8 cellular contexts compared by ENCODE assay signal in the genomic region with DNA sequence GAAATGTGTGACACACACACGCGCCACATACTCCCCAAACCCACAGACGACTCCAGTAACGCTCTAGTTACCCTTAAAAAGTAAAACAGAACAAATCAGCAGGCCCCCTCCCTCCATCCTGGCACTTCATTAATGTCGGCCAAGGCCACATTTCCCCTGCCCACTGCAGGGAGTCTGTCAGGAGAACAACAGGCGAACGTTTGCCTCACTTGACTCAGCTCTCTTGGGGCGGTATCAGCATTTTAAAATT. TPM values are rescaled to one million over a fixed set of nuclear protein-coding genes. Genes with fewer than 3 reads are reported as not detected.
DNase-seq lines count a peak whose midpoint lies in the region; ATAC-seq and TF ChIP-seq lines count a peak whose summit lies in the region.

No MANE protein-coding gene starts in this region.

- H3K9me3 ChIP-seq in gastroesophageal sphincter, result no peaks in the 10 kb centered on the region
- no peaks in the 10 kb centered on the region for H3K9me3 ChIP-seq in skeletal muscle tissue (ENCODE audit: control insufficient read depth in 3 of 3, low read length in 3 of 3)

- no peaks in the 10 kb centered on the region for H3K9me3 Mint-ChIP-seq in activated CD8-positive, alpha-beta memory T cell treated with anti-CD3 and anti-CD28 coated beads, Interleukin-2, amount 10 ng/mL, durations not matched to agents 7 days and 5 days (ENCODE audit: low read depth)

- WGBS in gastroesophageal sphincter (ENCODE audit: low coverage in 1 of 2), 2 donors, result 8 to 18% methylated on average over 6 to 7 of the region's 8 CpGs

- POLR2A ChIA-PET in RWPE1 (lab: Yijun Ruan, JAX; ENCODE audit: low non-redundant PET), result interaction anchor here (0.5 to 0.7 kb wide), 2 partner anchors 10 to 1204 kb away, joined by 3 read pairs; no protein-coding TSS in a partner anchor

- no peaks in the 10 kb centered on the region for H3K27me3 ChIP-seq in gastroesophageal sphincter
- no peaks in the 10 kb centered on the region for H3K27me3 ChIP-seq in skeletal muscle tissue (ENCODE audit: control insufficient read depth in 3 of 3, insufficient read depth in 3 of 3, low read length in 3 of 3)

- peak overlapping the region; percentile 63 for H3K4me3 Mint-ChIP-seq in activated CD8-positive, alpha-beta memory T cell treated with anti-CD3 and anti-CD28 coated beads, Interleukin-2, amount 10 ng/mL, durations not matched to agents 7 days and 5 days

- ATAC-seq in activated CD8-positive, alpha-beta memory T cell treated with anti-CD3 and anti-CD28 coated beads, Interleukin-2, amount 10 ng/mL, durations not matched to agents 7 days and 5 days, result no peak
- ATAC-seq in gastroesophageal sphincter, result no peak

- no peak for TF ChIP-seq POLR2A in gastroesophageal sphincter (IDR thresholded peaks at IDR 0.05)

- H3K36me3 ChIP-seq in gastroesophageal sphincter (no peaks in the 10 kb centered on the region), skeletal muscle tissue (ENCODE audit: control insufficient read depth in 3 of 3, insufficient read depth in 3 of 3, low read length in 3 of 3) (no peaks in the 10 kb centered on the region)

- no peak for DNase-seq in activated CD8-positive, alpha-beta memory T cell treated with anti-CD3 and anti-CD28 coated beads, Interleukin-2, amount 10 ng/mL, durations not matched to agents 7 days and 5 days
- no peak for DNase-seq in activated CD8-positive, alpha-beta memory T cell treated with anti-CD3 and anti-CD28 coated beads, Interleukin-2, amount 50 U/mL, for 4 hours
- DNase-seq in RWPE1 (ENCODE audit: low spot score) (no peak), inferior parietal cortex (ENCODE audit: extremely low spot score) (no peak), kidney tubule cell (ENCODE audit: low spot score) (no peak), ureter (ENCODE audit: low spot score) (no peak)

- peak overlapping the region; percentile 35 to 60 for H3K4me3 ChIP-seq in gastroesophageal sphincter
- peak overlapping the region; percentile 78 to 85 (median 80) for H3K4me3 ChIP-seq in skeletal muscle tissue (ENCODE audit: low read length in 3 of 3)

- no peaks in the 10 kb centered on the region for H3K36me3 Mint-ChIP-seq in activated CD8-positive, alpha-beta memory T cell treated with anti-CD3 and anti-CD28 coated beads, Interleukin-2, amount 10 ng/mL, durations not matched to agents 7 days and 5 days

- peak overlapping the region; percentile 80 to 96 (median 93) for H3K9ac ChIP-seq in skeletal muscle tissue (ENCODE audit: low read depth in 1 of 3, low read length in 3 of 3)

- peaks cover 22% of the 10 kb centered on the region for H3K4me1 Mint-ChIP-seq in activated CD8-positive, alpha-beta memory T cell treated with anti-CD3 and anti-CD28 coated beads, Interleukin-2, amount 10 ng/mL, durations not matched to agents 7 days and 5 days

- H3K27ac ChIP-seq in RWPE1, result peak overlapping the region; percentile 94
- peak overlapping the region in 3 of 4 donors; percentile 48 to 73 (median 65) for H3K27ac ChIP-seq in gastroesophageal sphincter
- H3K27ac ChIP-seq in skeletal muscle tissue (ENCODE audit: low read depth, low read length), result peak overlapping the region; percentile 92

- H3K27me3 Mint-ChIP-seq in activated CD8-positive, alpha-beta memory T cell treated with anti-CD3 and anti-CD28 coated beads, Interleukin-2, amount 10 ng/mL, durations not matched to agents 7 days and 5 days, result peaks cover 63% of the 10 kb centered on the region

- TF ChIP-seq EP300 in gastroesophageal sphincter (IDR thresholded peaks at IDR 0.05), result no peak

- H3K4me1 ChIP-seq in gastroesophageal sphincter, result peaks cover 0 to 21% (median 12%) of the 10 kb centered on the region in 3 donors
- H3K4me1 ChIP-seq in skeletal muscle tissue (ENCODE audit: control insufficient read depth in 3 of 3, insufficient read depth in 3 of 3, low read length in 3 of 3), result peaks cover 19 to 30% (median 25%) of the 10 kb centered on the region in 3 donors

- H3K27ac Mint-ChIP-seq in activated CD8-positive, alpha-beta memory T cell treated with anti-CD3 and anti-CD28 coated beads, Interleukin-2, amount 10 ng/mL, durations not matched to agents 7 days and 5 days, result no peak overlapping the region

- CTCF ChIA-PET in activated CD8-positive, alpha-beta memory T cell treated with anti-CD3 and anti-CD28 coated beads, Interleukin-2, amount 10 ng/mL, durations not matched to agents 7 days and 5 days (lab: Charles Lee), result no interaction called here
- CTCF ChIA-PET in RWPE1 (lab: Yijun Ruan, JAX), result no interaction called here

- TF ChIP-seq CTCF in RWPE1 (conservative IDR thresholded peaks at IDR 0.05; ENCODE audit: low read depth) (no peak), gastroesophageal sphincter (IDR thresholded peaks at IDR 0.05) (no peak)

RNA-seq across cellular contexts. Expression of a gene that starts 0.7 kb away (rescaled TPM):
- not detected for total RNA-seq in activated CD8-positive, alpha-beta memory T cell treated with anti-CD3 and anti-CD28 coated beads, Interleukin-2, amount 10 ng/mL, durations not matched to agents 7 days and 5 days
- total RNA-seq in gastroesophageal sphincter (10 to 100 TPM in 1 of 4 donors, 1 to 10 TPM in 3; 3.3 to 19.5 (median 4.9) TPM), skeletal muscle tissue (15.1 TPM), ureter (25.0 TPM)

Comparison
In these comparisons a context has a peak if more than half of its experiments do, and no peak if none do; other contexts are left out.
1. RNA of a gene that starts 0.7 kb away (total RNA-seq): 25.0 TPM in ureter (single experiment), 15.1 TPM in skeletal muscle tissue (single experiment) and 3.3 to 19.5 TPM in gastroesophageal sphincter; not detected in activated CD8-positive, alpha-beta memory T cell treated with anti-CD3 and anti-CD28 coated beads, Interleukin-2, amount 10 ng/mL, durations not matched to agents 7 days and 5 days; every median in the first group is over 4 times any median in the second.
2. Peak in every context shown above with its lines, with median percentiles within 50 percentile points of each other: H3K27ac ChIP-seq.